In the genomic region with DNA sequence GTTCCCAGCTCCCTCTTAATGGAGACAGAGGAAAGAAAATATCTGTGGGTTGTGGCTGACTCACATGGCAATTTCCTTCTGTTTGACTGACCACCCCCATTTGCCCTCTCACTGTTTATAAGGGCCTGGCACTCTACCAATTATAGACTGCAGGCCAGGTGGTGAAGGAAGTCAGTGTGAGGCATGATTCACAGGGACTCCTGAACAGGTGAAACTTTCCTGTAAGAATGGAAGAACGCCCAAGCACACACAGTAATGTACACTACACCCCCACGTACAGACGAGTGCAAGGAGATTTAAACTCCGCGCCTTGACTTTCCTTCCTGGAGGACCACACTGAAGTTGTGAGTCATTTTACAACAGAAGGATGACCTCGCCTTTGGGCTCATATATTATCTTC, we compare ENCODE assay signal across 22 cellular contexts.
DNase-seq lines count a peak whose midpoint lies in the region; ATAC-seq and TF ChIP-seq lines count a peak whose summit lies in the region.
"Had no signal": no experiment of that assay in that cellular context is flagged by ENCODE, and none has a peak within 500 bp of the region (broad histone marks: within the 10 kb centered on the region; RNA-seq: fewer than 3 reads in every experiment).

No MANE protein-coding gene starts in this region.

- H3K36me3 ChIP-seq in left lung (no peaks in the 10 kb centered on the region), upper lobe of right lung (no peaks in the 10 kb centered on the region), Peyer's patch (no peaks in the 10 kb centered on the region)

- no peak for TF ChIP-seq CTCF in left lung (IDR thresholded peaks at IDR 0.05)
- TF ChIP-seq CTCF in upper lobe of right lung (IDR thresholded peaks at IDR 0.05): no peak
- no peak for TF ChIP-seq CTCF in Peyer's patch (IDR thresholded peaks at IDR 0.05)
- no peak for TF ChIP-seq CTCF in natural killer cell (IDR thresholded peaks at IDR 0.05)

- DNase-seq in NCI-H345 (lab: John Stamatoyannopoulos, UW): peak; percentile 12
- peak; percentile 22 for DNase-seq in astrocyte of the hippocampus (ENCODE audit: low read depth, low spot score)
- no peak for DNase-seq in left lung
- DNase-seq in upper lobe of right lung: no peak
- no peak for DNase-seq in Peyer's patch
- no peak for DNase-seq in natural killer cell
- DNase-seq: activated B cell treated with CpG ODN at 0.5 μM for 24 hours; activated CD4-positive, alpha-beta T cell treated with anti-CD3 and anti-CD28 coated beads, Interleukin-2, amount 50 U/mL, for 4 hours; CD4-positive, alpha-beta T cell; central memory CD4-positive, alpha-beta T cell; dermis blood vessel endothelial cell; NCI-H187; right cardiac atrium; stimulated activated CD4-positive, alpha-beta T cell treated with anti-CD3 and anti-CD28 coated beads, Interleukin-12 subunit alpha, Interleukin-12 subunit beta, amount 100 ng/mL, for 4 hours; stimulated activated CD4-positive, alpha-beta T cell treated with anti-CD3 and anti-CD28 coated beads, Interleukin-4, amount 100 ng/mL, for 24 hours; stimulated activated naive CD4-positive, alpha-beta T cell had no signal

- no peaks in the 10 kb centered on the region for H3K27me3 Mint-ChIP-seq in natural killer cell (ENCODE audit: low read depth in 2 of 2)
- H3K27me3 Mint-ChIP-seq: activated B cell treated with CpG ODN at 0.5 μM for 24 hours; activated naive CD4-positive, alpha-beta T cell treated with anti-CD3 and anti-CD28 coated beads, Interleukin-2, amount 50 U/mL, for 24 hours; CD4-positive, alpha-beta T cell; natural killer cell treated with Interleukin-12 subunit alpha and Interleukin-12 subunit beta and Interleukin-15 and Interleukin-18, amount 100 ng/mL, for 72 hours had no signal

- no peak overlapping the region for H3K4me3 Mint-ChIP-seq in natural killer cell
- H3K4me3 Mint-ChIP-seq: activated B cell treated with CpG ODN at 0.5 μM for 24 hours; activated naive CD4-positive, alpha-beta T cell treated with anti-CD3 and anti-CD28 coated beads, Interleukin-2, amount 50 U/mL, for 24 hours; CD4-positive, alpha-beta T cell; GM23338; mesothelial cell of epicardium; natural killer cell treated with Interleukin-12 subunit alpha and Interleukin-12 subunit beta and Interleukin-15 and Interleukin-18, amount 100 ng/mL, for 72 hours had no signal

- peaks cover 0 to 42% of the 10 kb centered on the region in 2 donors for H3K9me3 ChIP-seq in left lung
- H3K9me3 ChIP-seq in upper lobe of right lung: peaks cover 5% of the 10 kb centered on the region
- H3K9me3 ChIP-seq in Peyer's patch: peaks cover 0 to 5% (median 0%) of the 10 kb centered on the region in 4 donors

- peak; percentile 90 for ATAC-seq in left lung
- ATAC-seq in upper lobe of right lung: peak; percentile 61
- no peak for ATAC-seq in GM21515 (IDR thresholded peaks at IDR 0.05; ENCODE audit: unreplicated experiment)
- no peak for ATAC-seq in natural killer cell
- ATAC-seq: GM23338; natural killer cell treated with Interleukin-12 subunit alpha and Interleukin-12 subunit beta and Interleukin-15 and Interleukin-18, amount 100 ng/mL, for 72 hours; right cardiac atrium had no signal

- intact Hi-C loops in left lung (cut with DNase I): no loop called here
- intact Hi-C loops in upper lobe of right lung (cut with DNase I): no loop called here
- intact Hi-C loops in natural killer cell (cut with micrococcal nuclease): no loop called here

- H3K27me3 ChIP-seq in left lung (no peaks in the 10 kb centered on the region), upper lobe of right lung (no peaks in the 10 kb centered on the region), Peyer's patch (no peaks in the 10 kb centered on the region)

- no peaks in the 10 kb centered on the region for H3K4me1 Mint-ChIP-seq in natural killer cell
- H3K4me1 Mint-ChIP-seq: activated B cell treated with CpG ODN at 0.5 μM for 24 hours; activated naive CD4-positive, alpha-beta T cell treated with anti-CD3 and anti-CD28 coated beads, Interleukin-2, amount 50 U/mL, for 24 hours; GM23338; mesothelial cell of epicardium had no signal

- no peak overlapping the region for H3K27ac ChIP-seq in left lung
- no peak overlapping the region for H3K27ac ChIP-seq in upper lobe of right lung
- H3K27ac ChIP-seq in Peyer's patch: no peak overlapping the region
- H3K27ac ChIP-seq: KMS-11 had no signal

- no peak overlapping the region for H3K4me3 ChIP-seq in left lung
- H3K4me3 ChIP-seq in upper lobe of right lung: no peak overlapping the region
- H3K4me3 ChIP-seq in Peyer's patch: no peak overlapping the region
- H3K4me3 ChIP-seq: GM23338 had no signal

- no peaks in the 10 kb centered on the region for H3K36me3 Mint-ChIP-seq in natural killer cell
- H3K36me3 Mint-ChIP-seq: activated naive CD4-positive, alpha-beta T cell treated with anti-CD3 and anti-CD28 coated beads, Interleukin-2, amount 50 U/mL, for 24 hours; mesothelial cell of epicardium had no signal

- H3K27ac Mint-ChIP-seq in natural killer cell: no peak overlapping the region
- H3K27ac Mint-ChIP-seq: activated B cell treated with CpG ODN at 0.5 μM for 24 hours; activated naive CD4-positive, alpha-beta T cell treated with anti-CD3 and anti-CD28 coated beads, Interleukin-2, amount 50 U/mL, for 24 hours; CD4-positive, alpha-beta T cell; GM23338; mesothelial cell of epicardium; natural killer cell treated with Interleukin-12 subunit alpha and Interleukin-12 subunit beta and Interleukin-15 and Interleukin-18, amount 100 ng/mL, for 72 hours had no signal

- no peak for TF ChIP-seq POLR2A in Peyer's patch (IDR thresholded peaks at IDR 0.05)

- peaks cover 4 to 11% of the 10 kb centered on the region in 2 donors for H3K9me3 Mint-ChIP-seq in natural killer cell
- H3K9me3 Mint-ChIP-seq: CD4-positive, alpha-beta T cell had no signal

- H3K4me1 ChIP-seq in left lung (no peaks in the 10 kb centered on the region), upper lobe of right lung (no peaks in the 10 kb centered on the region), Peyer's patch (no peaks in the 10 kb centered on the region)

Comparison
In these comparisons a context has a peak if more than half of its experiments do, and no peak if none do; other contexts are left out.
1. DNase-seq: peak in NCI-H345 (single experiment) and astrocyte of the hippocampus (single experiment); none in left lung (0 of 2), upper lobe of right lung (single experiment), Peyer's patch (0 of 3) and natural killer cell (single experiment).
2. ATAC-seq: peak in left lung (single experiment) and upper lobe of right lung (single experiment); none in GM21515 (single experiment) and natural killer cell (0 of 3).